8 cellular contexts compared by ENCODE assay signal in genomic region chr3:138434276-138434874, GRCh38. TPM values are rescaled to one million over a fixed set of nuclear protein-coding genes. Genes with fewer than 3 reads are reported as not detected.
DNase-seq lines count a peak whose midpoint lies in the region; ATAC-seq, FAIRE-seq and TF ChIP-seq lines count a peak whose summit lies in the region.

Gene ESYT3, plus strand, starts transcription at chr3:138434616. Its CDS starts 183 bp downstream, at chr3:138434799.

- H4K20me1 ChIP-seq in HepG2 (ENCODE audit: insufficient read depth, low read length): no peaks in the 10 kb centered on the region

- TF ChIP-seq CTCF in WTC11 (IDR thresholded peaks at IDR 0.05) (no peak), HepG2 (CRISPR knock-in tag; IDR thresholded peaks at IDR 0.05) (0 out of 2 replicates have a peak, but pooled peaks have one; percentile 17)

- intact Hi-C loops in HepG2 (cut with micrococcal nuclease; ENCODE audit: unreplicated experiment): loop anchor here (2.0 kb wide), 1 partner anchor 36 kb away; no protein-coding TSS in a partner anchor

- no peak within 1 kb of the TSS for H2AFZ ChIP-seq in HepG2 (ENCODE audit: low read length)

- no peaks in the 10 kb centered on the region; the same call in 1 of the 2 replicates for H3K9me3 Mint-ChIP-seq in WTC11

- H3K36me3 ChIP-seq in ES-I3 (ENCODE audit: insufficient read depth, low read length) (no peaks in the 10 kb centered on the region), HepG2 (replicated peaks in 1 of 2; ENCODE audit: control insufficient read depth in 1 of 2, insufficient read depth in 2 of 2, low read length in 2 of 2) (no peaks in the 10 kb centered on the region)

- H3K27ac ChIP-seq in HepG2 (ENCODE audit: extremely low read length, insufficient read depth, low read length): no peak within 1 kb of the TSS

- TF ChIP-seq RAD21 in HepG2 (CRISPR knock-in tag; IDR thresholded peaks at IDR 0.05): peak; percentile 49; the same call in 1 of the 2 replicates

- H3K4me3 Mint-ChIP-seq in WTC11: peak within 1 kb of the TSS; percentile 71

- TF ChIP-seq POLR2A in HepG2 (IDR thresholded peaks at IDR 0.05; ENCODE audit: insufficient read depth in 1 of 2, low read depth in 2 of 2, low read length in 2 of 2): peak in 1 of 2 experiments; percentile 43; a peak in 1 of 4 replicates

- peak within 1 kb of the TSS; percentile 38 to 68 (median 47) for H3K4me3 ChIP-seq in HepG2 (replicated peaks in 1 of 3; ENCODE audit: insufficient read depth in 1 of 3, low read depth in 2 of 3, low read length in 3 of 3)

- DNase-seq in NCI-H1092 treated with DMSO at 0.1 percent for 48 hours (lab: John Stamatoyannopoulos, UW) (peak; percentile 23), WTC11 (ENCODE audit: low spot score) (peak; percentile 86), dermis blood vessel endothelial cell (peak; percentile 47), HepG2 (ENCODE audit: low spot score) (peak; percentile 73), RKO (ENCODE audit: low spot score) (no peak), RCC 7860 (ENCODE audit: low spot score) (no peak)
- DNase-seq in stimulated activated CD4-positive, alpha-beta T cell treated with anti-CD3 and anti-CD28 coated beads, Interleukin-15, amount 100 ng/mL, for 48 hours (ENCODE audit: low read depth in 2 of 2): peak; percentile 36 to 60

- peak within 1 kb of the TSS; percentile 79 for H3K4me2 ChIP-seq in HepG2 (ENCODE audit: low read depth, low read length)

- H3K9me3 ChIP-seq in ES-I3 (ENCODE audit: control insufficient read depth, insufficient read depth, low read length) (peaks cover 5% of the 10 kb centered on the region; the same call in 1 of the 2 replicates), HepG2 (ENCODE audit: low read length) (no peaks in the 10 kb centered on the region)

- H3K27me3 Mint-ChIP-seq in WTC11 (ENCODE audit: low read depth): peaks cover 75% of the 10 kb centered on the region

- H3K9ac ChIP-seq in ES-I3 (ENCODE audit: low read depth, low read length): peak within 1 kb of the TSS; percentile 59
- H3K9ac ChIP-seq in HepG2 (ENCODE audit: insufficient read depth, low read depth, low read length): 0 out of 2 replicates have a peak within 1 kb of the TSS, but pooled peaks have one; percentile 5

- H3K79me2 ChIP-seq in HepG2 (ENCODE audit: insufficient read depth, low read length): no peaks in the 10 kb centered on the region

- POLR2A ChIA-PET in WTC11 (lab: Charles Lee) (interaction anchor here (0.9 to 1.7 kb wide), 5 partner anchors 17 to 489 kb away, joined by 3 to 4 read pairs (median 3); partner anchors contain the start of genes ARMC8 and MRAS), HepG2 (lab: Yijun Ruan, JAX) (interaction anchor here (0.8 to 1.6 kb wide), 7 partner anchors 16 to 481 kb away, joined by 3 to 6 read pairs (median 3); partner anchors contain the start of genes ARMC8 and CEP70)

- peak; percentile 73 for FAIRE-seq in HepG2 (lab: Jason Lieb, UNC)
- no peak for FAIRE-seq in RCC 7860 (lab: Jason Lieb, UNC)

- no TSS peak for BruUV-seq in HepG2 (replicated peaks; lab: Mats Ljungman, UMichigan)

- H3K27me3 ChIP-seq in HepG2 (ENCODE audit: control insufficient read depth in 1 of 2, insufficient read depth in 2 of 2, low read length in 2 of 2): peaks cover 0 to 4% of the 10 kb centered on the region in 2 experiments; a peak in 3 of 5 replicates

- H3K4me1 Mint-ChIP-seq in WTC11: peaks cover 9% of the 10 kb centered on the region

- WGBS in HepG2 (ENCODE audit: low lambda C conversion rate): 0% methylated on average over 3 of the region's 54 CpGs

- CTCF ChIA-PET in WTC11 (lab: Charles Lee) (interaction anchor here (0.6 to 2.6 kb wide), 21 partner anchors 8 to 527 kb away, joined by 3 to 37 read pairs (median 6); partner anchors contain the start of genes CEP70 and DZIP1L), HepG2 (lab: Yijun Ruan, JAX; ENCODE audit: low intra/inter-chr PET ratio, low total read pairs) (no interaction called here)

- in situ Hi-C loops in HepG2 (cut with HindIII; ENCODE audit: extremely low pct_ligation_motif_present, low pct_unique_long_range_greater_than_20kb): no loop called here

- H3K27ac Mint-ChIP-seq in WTC11: no peak within 1 kb of the TSS

- H3K4me1 ChIP-seq in ES-I3 (ENCODE audit: insufficient read depth, low read length) (peaks cover 2% of the 10 kb centered on the region; the same call in 1 of the 2 replicates), HepG2 (ENCODE audit: insufficient read depth, low read length) (peaks cover 19% of the 10 kb centered on the region)

- no peak for TF ChIP-seq EP300 in HepG2 (IDR thresholded peaks at IDR 0.05; ENCODE audit: low read depth in 2 of 2, low read length in 2 of 2)
- no peak for TF ChIP-seq EP300 in HepG2 (CRISPR knock-in tag; IDR thresholded peaks at IDR 0.05; ENCODE audit: borderline replicate concordance)

- peak; percentile 89 for ATAC-seq in WTC11
- ATAC-seq in HepG2: peak; percentile 97

- peaks cover 2% of the 10 kb centered on the region; the same call in 1 of the 2 replicates for H3K36me3 Mint-ChIP-seq in WTC11

TF ChIP-seq in WTC11, 78 proteins besides CTCF, POLR2A, EP300 and RAD21 (continues in another document):
- TF ChIP-seq USF1 (CRISPR knock-in tag; IDR thresholded peaks at IDR 0.05) (peak; percentile 91), CREB1 (CRISPR knock-in tag; IDR thresholded peaks at IDR 0.05) (peak; percentile 62; the same call in 1 of the 2 replicates), SOX15 (CRISPR knock-in tag; IDR thresholded peaks at IDR 0.05) (no peak), ZSCAN18 (CRISPR knock-in tag; IDR thresholded peaks at IDR 0.05) (no peak), PRRX2 (CRISPR knock-in tag; IDR thresholded peaks at IDR 0.05) (no peak)

TF ChIP-seq in HepG2, 621 proteins besides CTCF, POLR2A, EP300 and RAD21 (continues in another document):
- TF ChIP-seq MLX (CRISPR knock-in tag; IDR thresholded peaks at IDR 0.05) (peak; percentile 72; the same call in 1 of the 2 replicates), ZNF580 (CRISPR knock-in tag; IDR thresholded peaks at IDR 0.05; ENCODE audit: borderline replicate concordance, low read depth) (peak; percentile 97), NR0B2 (CRISPR knock-in tag; IDR thresholded peaks at IDR 0.05) (peak; percentile 98), ZNF260 (CRISPR knock-in tag; IDR thresholded peaks at IDR 0.05; ENCODE audit: borderline replicate concordance, low read depth) (no peak), RFXAP (CRISPR knock-in tag; IDR thresholded peaks at IDR 0.05; ENCODE audit: borderline replicate concordance) (peak; percentile 95), ZNF619 (CRISPR knock-in tag; IDR thresholded peaks at IDR 0.05) (no peak), ZNF7 (CRISPR knock-in tag; IDR thresholded peaks at IDR 0.05) (no peak), TCF7L2 (IDR thresholded peaks at IDR 0.05; ENCODE audit: low read depth, low read length) (no peak), ZMYM3 (CRISPR knock-in tag; IDR thresholded peaks at IDR 0.05) (no peak), ZBTB14 (CRISPR knock-in tag; IDR thresholded peaks at IDR 0.05) (peak; percentile 40; the same call in 1 of the 2 replicates)

RNA-seq across cellular contexts. Expression of gene ESYT3, which starts in this region (rescaled TPM):
- total RNA-seq in WTC11 (2021) (4.4 to 6.4 TPM (median 5.7 TPM) in 3 replicates), dermis blood vessel endothelial cell (not detected in 2 replicates), HepG2 (2016; rRNA removed; fragmentation: Illumina TruSeq; extraction: Trizol) (0.79 and 4.1 TPM in 2 replicates)
- total RNA-seq in HepG2 (2016; cell fraction: cytosol; rRNA removed; fragmentation: Illumina TruSeq; extraction: Trizol; ENCODE audit: low read depth): 0.88 and 0.91 TPM in 2 replicates
- 0.65 and 3.4 TPM in 2 replicates for total RNA-seq in HepG2 (2016; cell fraction: insoluble cytoplasmic fraction; rRNA removed; fragmentation: Illumina TruSeq; extraction: Trizol)
- 0.71 and 0.86 TPM in 2 replicates for total RNA-seq in HepG2 (2016; cell fraction: membrane; rRNA removed; fragmentation: Illumina TruSeq; extraction: Trizol)
- total RNA-seq in HepG2 (2016; cell fraction: nucleus; rRNA removed; fragmentation: Illumina TruSeq; extraction: Trizol): 9.2 TPM in 2 replicates
- polyA plus RNA-seq in HepG2 (2011; rRNA removed): 1.5 and 1.6 TPM in 2 replicates
- polyA plus RNA-seq in HepG2 (2011; cell fraction: cytosol; rRNA removed): 0.51 and 0.70 TPM in 2 replicates
- polyA plus RNA-seq in HepG2 (2011; cell fraction: nucleus; rRNA removed): 8.2 and 9.2 TPM in 2 replicates
- 0.83 and 1.4 TPM in 2 replicates for polyA plus RNA-seq in HepG2 (2012)
- 0.17 and 0.22 TPM in 2 replicates for polyA plus RNA-seq in HepG2 (2016; cell fraction: cytosol; fragmentation: Illumina TruSeq; extraction: Trizol; ENCODE audit: low read depth)
- 0.66 and 1.0 TPM in 2 replicates for polyA plus RNA-seq in HepG2 (2016; cell fraction: insoluble cytoplasmic fraction; fragmentation: Illumina TruSeq; extraction: Trizol; ENCODE audit: low read depth)
- polyA plus RNA-seq in HepG2 (2016; cell fraction: membrane; fragmentation: Illumina TruSeq; extraction: Trizol; ENCODE audit: low read depth): 0.15 and 0.33 TPM in 2 replicates
- 12.9 and 13.1 TPM in 2 replicates for polyA plus RNA-seq in HepG2 (2016; cell fraction: nucleus; fragmentation: Illumina TruSeq; extraction: Trizol; ENCODE audit: insufficient read depth, low read depth)
- 2.1 TPM in 2 replicates for polyA minus RNA-seq in HepG2 (2011; rRNA and poly(A)+ RNA removed; ENCODE audit: low replicate concordance)
- polyA minus RNA-seq in HepG2 (2011; cell fraction: cytosol; rRNA and poly(A)+ RNA removed): 0.35 and 1.2 TPM in 2 replicates
- 9.0 and 11.3 TPM in 2 replicates for polyA minus RNA-seq in HepG2 (2011; cell fraction: nucleus; rRNA and poly(A)+ RNA removed)

Comparison
In these comparisons a context has a peak if more than half of its experiments do, and no peak if none do; other contexts are left out.
1. Peak in DNase-seq in dermis blood vessel endothelial cell; RNA of the gene not detected or under 1 TPM.
2. DNase-seq: peak in NCI-H1092 treated with DMSO at 0.1 percent for 48 hours (single experiment), WTC11 (single experiment), HepG2 (single experiment) and stimulated activated CD4-positive, alpha-beta T cell treated with anti-CD3 and anti-CD28 coated beads, Interleukin-15, amount 100 ng/mL, for 48 hours (2 of 2); none in RKO (single experiment) and RCC 7860 (single experiment).